Comparison of ENCODE assay signal across 8 cellular contexts in genomic region chr2:55618025-55618648, GRCh38. TPM values are rescaled to one million over a fixed set of nuclear protein-coding genes. Genes with fewer than 3 reads are reported as not detected.
DNase-seq lines count a peak whose midpoint lies in the region; ATAC-seq, FAIRE-seq and TF ChIP-seq lines count a peak whose summit lies in the region.

No MANE protein-coding gene starts in this region.

- H3K27me3 ChIP-seq in HL-60 (ENCODE audit: insufficient read depth, poor library complexity, severe bottlenecking) (no peaks in the 10 kb centered on the region), astrocyte (ENCODE audit: insufficient read depth, low read length) (no peaks in the 10 kb centered on the region), tibial artery (no peaks in the 10 kb centered on the region)

- H3K4me3 Mint-ChIP-seq in activated CD4-positive, alpha-beta T cell treated with anti-CD3 and anti-CD28 coated beads, Interleukin-2, amount 10 ng/mL, durations not matched to agents 7 days and 5 days: no peak overlapping the region
- no peak overlapping the region for H3K4me3 Mint-ChIP-seq in activated CD4-positive, alpha-beta T cell treated with anti-CD3 and anti-CD28 coated beads for 36 hours
- H3K4me3 Mint-ChIP-seq in astrocyte (ENCODE audit: unreplicated experiment): no peak overlapping the region
- no peak overlapping the region for H3K4me3 Mint-ChIP-seq in effector memory CD8-positive, alpha-beta T cell

- no peaks in the 10 kb centered on the region for H3K27me3 Mint-ChIP-seq in activated CD4-positive, alpha-beta T cell treated with anti-CD3 and anti-CD28 coated beads, Interleukin-2, amount 10 ng/mL, durations not matched to agents 7 days and 5 days
- no peaks in the 10 kb centered on the region for H3K27me3 Mint-ChIP-seq in activated CD4-positive, alpha-beta T cell treated with anti-CD3 and anti-CD28 coated beads for 36 hours
- no peaks in the 10 kb centered on the region for H3K27me3 Mint-ChIP-seq in astrocyte (ENCODE audit: low read depth, unreplicated experiment)
- H3K27me3 Mint-ChIP-seq in effector memory CD8-positive, alpha-beta T cell: no peaks in the 10 kb centered on the region

- H3K4me1 ChIP-seq in astrocyte (ENCODE audit: insufficient read depth, low read length): peaks cover 5% of the 10 kb centered on the region
- peaks cover 0 to 61% (median 28%) of the 10 kb centered on the region in 4 donors for H3K4me1 ChIP-seq in tibial artery

- peaks cover 46% of the 10 kb centered on the region for H3K4me1 Mint-ChIP-seq in activated CD4-positive, alpha-beta T cell treated with anti-CD3 and anti-CD28 coated beads, Interleukin-2, amount 10 ng/mL, durations not matched to agents 7 days and 5 days
- H3K4me1 Mint-ChIP-seq in activated CD4-positive, alpha-beta T cell treated with anti-CD3 and anti-CD28 coated beads for 36 hours: peaks cover 31% of the 10 kb centered on the region
- peaks cover 7% of the 10 kb centered on the region for H3K4me1 Mint-ChIP-seq in astrocyte (ENCODE audit: low read depth, unreplicated experiment)
- H3K4me1 Mint-ChIP-seq in effector memory CD8-positive, alpha-beta T cell (ENCODE audit: low read depth in 2 of 2): peaks cover 32 to 48% of the 10 kb centered on the region in 2 donors

- peaks cover 31% of the 10 kb centered on the region for H3K36me3 Mint-ChIP-seq in activated CD4-positive, alpha-beta T cell treated with anti-CD3 and anti-CD28 coated beads, Interleukin-2, amount 10 ng/mL, durations not matched to agents 7 days and 5 days (ENCODE audit: low read depth)
- peaks cover 33% of the 10 kb centered on the region for H3K36me3 Mint-ChIP-seq in activated CD4-positive, alpha-beta T cell treated with anti-CD3 and anti-CD28 coated beads for 36 hours (ENCODE audit: low read depth)
- H3K36me3 Mint-ChIP-seq in astrocyte (ENCODE audit: low read depth, unreplicated experiment): peaks cover 4% of the 10 kb centered on the region
- H3K36me3 Mint-ChIP-seq in effector memory CD8-positive, alpha-beta T cell (ENCODE audit: insufficient read depth): peaks cover 29% of the 10 kb centered on the region

- no peak for TF ChIP-seq CTCF in HL-60 (IDR thresholded peaks at IDR 0.05; ENCODE audit: insufficient read depth, low read length)
- no peak for TF ChIP-seq CTCF in astrocyte (IDR thresholded peaks at IDR 0.05; ENCODE audit: insufficient read depth, low read depth, low read length)
- no peak for TF ChIP-seq CTCF in tibial artery (IDR thresholded peaks at IDR 0.05)

- H3K9me3 ChIP-seq in astrocyte (ENCODE audit: insufficient read depth, low read depth, low read length) (no peaks in the 10 kb centered on the region), tibial artery (no peaks in the 10 kb centered on the region)

- no peak for FAIRE-seq in astrocyte (lab: Jason Lieb, UNC)

- CTCF ChIA-PET in activated CD4-positive, alpha-beta T cell treated with anti-CD3 and anti-CD28 coated beads, Interleukin-2, amount 10 ng/mL, durations not matched to agents 7 days and 5 days (lab: Charles Lee): interaction anchor here (1.0 to 1.5 kb wide), 5 partner anchors 9 to 68 kb away, joined by 3 to 7 read pairs (median 3); no protein-coding TSS in a partner anchor
- CTCF ChIA-PET in activated CD4-positive, alpha-beta T cell treated with anti-CD3 and anti-CD28 coated beads for 36 hours (lab: Charles Lee): interaction anchor here (0.7 kb wide), 2 partner anchors 61 to 348 kb away, joined by 3 to 4 read pairs; no protein-coding TSS in a partner anchor

- H4K20me1 ChIP-seq in astrocyte (ENCODE audit: insufficient read depth, low read length): peaks cover 13% of the 10 kb centered on the region

- no peak for ATAC-seq in activated CD4-positive, alpha-beta T cell treated with anti-CD3 and anti-CD28 coated beads for 36 hours
- no peak for ATAC-seq in effector memory CD8-positive, alpha-beta T cell (replicated peaks)
- no peak for ATAC-seq in activated CD4-positive, CD25-positive, alpha-beta regulatory T cell treated with anti-CD3 and anti-CD28 coated beads, Interleukin-2, amount 50 U/mL, for 24 hours

- intact Hi-C loops in activated CD4-positive, alpha-beta T cell treated with anti-CD3 and anti-CD28 coated beads for 36 hours (cut with DNase I, micrococcal nuclease): loop anchor here (1.0 to 10.0 kb wide), 9 partner anchors 36 to 1851 kb away; partner anchors contain the start of genes EML6 (in 2 of the 2), ASB3 (in 1 of the 2), CHAC2 (in 1 of the 2) and ERLEC1 (in 1 of the 2)
- intact Hi-C loops in tibial artery (cut with DNase I; ENCODE audit: low total_unique reads): loop anchor here (10.0 kb wide), 1 partner anchor 93 kb away; no protein-coding TSS in a partner anchor

- H3K4me2 ChIP-seq in astrocyte (ENCODE audit: low read length): peak overlapping the region; percentile 89

- H3K9ac ChIP-seq in astrocyte (ENCODE audit: low read length): peak overlapping the region; percentile 98

- peak; percentile 25 for DNase-seq in activated CD4-positive, alpha-beta T cell treated with anti-CD3 and anti-CD28 coated beads, Interleukin-2, amount 10 ng/mL, durations not matched to agents 7 days and 5 days
- no peak for DNase-seq in activated CD4-positive, alpha-beta T cell treated with anti-CD3 and anti-CD28 coated beads for 36 hours
- DNase-seq in HL-60 (ENCODE audit: low read depth in 1 of 2, low spot score in 1 of 2) (peak; percentile 14 to 49), astrocyte (ENCODE audit: low read depth) (peak; percentile 18), islet precursor cell (peak; percentile 54), tibial artery (no peak)
- no peak for DNase-seq in effector memory CD8-positive, alpha-beta T cell

- H3K79me2 ChIP-seq in astrocyte (ENCODE audit: insufficient read depth, low read length): peaks cover 84% of the 10 kb centered on the region

- H3K4me3 ChIP-seq in HL-60 (replicated peaks; ENCODE audit: insufficient read depth, low read length) (peak overlapping the region; percentile 78), astrocyte (ENCODE audit: insufficient read depth, low read depth, low read length) (peak overlapping the region; percentile 98), tibial artery (peak overlapping the region; percentile 73 to 98)

- POLR2A ChIA-PET in activated CD4-positive, alpha-beta T cell treated with anti-CD3 and anti-CD28 coated beads, Interleukin-2, amount 10 ng/mL, durations not matched to agents 7 days and 5 days (lab: Charles Lee): interaction anchor here (0.6 kb wide), 1 partner anchor 9 kb away, joined by 3 read pairs; no protein-coding TSS in a partner anchor
- POLR2A ChIA-PET in activated CD4-positive, alpha-beta T cell treated with anti-CD3 and anti-CD28 coated beads for 36 hours (lab: Charles Lee): interaction anchor here (0.5 to 2.6 kb wide), 4 partner anchors 17 to 394 kb away, joined by 3 to 15 read pairs (median 6); partner anchors contain the start of gene CFAP36

- H2AFZ ChIP-seq in astrocyte (ENCODE audit: low read depth, low read length): peak overlapping the region; percentile 82

- H3K27ac ChIP-seq in HL-60 (replicated peaks) (peak overlapping the region; percentile 99), astrocyte (ENCODE audit: low read depth, low read length) (peak overlapping the region; percentile 94), tibial artery (peak overlapping the region; percentile 85 to 98)

- H3K27ac Mint-ChIP-seq in activated CD4-positive, alpha-beta T cell treated with anti-CD3 and anti-CD28 coated beads, Interleukin-2, amount 10 ng/mL, durations not matched to agents 7 days and 5 days: no peak overlapping the region
- no peak overlapping the region for H3K27ac Mint-ChIP-seq in activated CD4-positive, alpha-beta T cell treated with anti-CD3 and anti-CD28 coated beads for 36 hours
- no peak overlapping the region for H3K27ac Mint-ChIP-seq in astrocyte (ENCODE audit: unreplicated experiment)
- no peak overlapping the region for H3K27ac Mint-ChIP-seq in effector memory CD8-positive, alpha-beta T cell

- peaks cover 3% of the 10 kb centered on the region for H3K36me3 ChIP-seq in astrocyte (ENCODE audit: insufficient read depth, low read length)
- peaks cover 5 to 23% (median 14%) of the 10 kb centered on the region in 3 donors for H3K36me3 ChIP-seq in tibial artery

- no peaks in the 10 kb centered on the region for H3K9me3 Mint-ChIP-seq in activated CD4-positive, alpha-beta T cell treated with anti-CD3 and anti-CD28 coated beads, Interleukin-2, amount 10 ng/mL, durations not matched to agents 7 days and 5 days
- H3K9me3 Mint-ChIP-seq in activated CD4-positive, alpha-beta T cell treated with anti-CD3 and anti-CD28 coated beads for 36 hours (ENCODE audit: low read depth): no peaks in the 10 kb centered on the region
- no peaks in the 10 kb centered on the region for H3K9me3 Mint-ChIP-seq in astrocyte (ENCODE audit: unreplicated experiment)
- H3K9me3 Mint-ChIP-seq in effector memory CD8-positive, alpha-beta T cell: no peaks in the 10 kb centered on the region

RNA-seq across cellular contexts. Expression of gene PPP4R3B, which starts 0.7 kb away (rescaled TPM):
- 10 to 100 TPM; 76.1 to 80.9 TPM for total RNA-seq in activated CD4-positive, alpha-beta T cell treated with anti-CD3 and anti-CD28 coated beads, Interleukin-2, amount 10 ng/mL, durations not matched to agents 7 days and 5 days
- total RNA-seq in activated CD4-positive, alpha-beta T cell treated with anti-CD3 and anti-CD28 coated beads for 36 hours: 10 to 100 TPM; 67.5 to 74.1 TPM
- 33.6 and 38.2 TPM in 2 replicates for total RNA-seq in astrocyte

Comparison
In these comparisons a context has a peak if more than half of its experiments do, and no peak if none do; other contexts are left out.
1. DNase-seq: peak in activated CD4-positive, alpha-beta T cell treated with anti-CD3 and anti-CD28 coated beads, Interleukin-2, amount 10 ng/mL, durations not matched to agents 7 days and 5 days (single experiment), HL-60 (2 of 2), astrocyte (single experiment) and islet precursor cell (single experiment); none in activated CD4-positive, alpha-beta T cell treated with anti-CD3 and anti-CD28 coated beads for 36 hours (single experiment), tibial artery (0 of 2) and effector memory CD8-positive, alpha-beta T cell (0 of 3).
2. Peak in every context shown above with its lines, with median percentiles within 50 percentile points of each other: H3K27ac ChIP-seq and H3K4me3 ChIP-seq.